Comparison of ENCODE assay signal across 1 cellular context in the genomic region with DNA sequence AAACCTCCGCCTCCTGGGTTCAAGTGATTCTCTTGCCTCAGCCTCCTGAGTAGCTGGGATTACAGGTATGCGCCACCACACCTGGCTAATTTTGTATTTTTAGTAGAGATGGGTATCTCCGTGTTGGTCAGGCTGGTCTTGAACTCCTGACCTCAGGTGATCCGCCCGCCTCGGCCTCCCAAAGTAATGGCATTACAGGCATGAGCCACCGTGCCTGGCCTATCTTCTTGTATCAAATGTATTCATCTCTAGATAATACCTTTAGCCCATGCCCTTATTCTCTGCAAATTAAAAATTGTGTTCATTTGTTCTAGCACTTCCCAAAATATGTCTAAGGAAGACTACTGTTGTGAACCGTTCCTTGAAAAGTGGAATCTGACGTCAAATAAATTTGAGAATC. TPM values are rescaled to one million over a fixed set of nuclear protein-coding genes. Genes with fewer than 3 reads are reported as not detected.
"Had no signal": no experiment of that assay in that cellular context is flagged by ENCODE, and none has a peak within 500 bp of the region (broad histone marks: within the 10 kb centered on the region; RNA-seq: fewer than 3 reads in every experiment).

No MANE protein-coding gene starts in this region.

RNA-seq across cellular contexts. Expression of a gene that starts 38.1 kb away (rescaled TPM):
- polyA plus RNA-seq: cardiac muscle cell had no signal

RNA-seq across cellular contexts. Expression of a gene that starts 45.7 kb away (rescaled TPM):
- polyA plus RNA-seq: cardiac muscle cell had no signal
